Comparison of ENCODE assay signal across 17 cellular contexts in the genomic region with DNA sequence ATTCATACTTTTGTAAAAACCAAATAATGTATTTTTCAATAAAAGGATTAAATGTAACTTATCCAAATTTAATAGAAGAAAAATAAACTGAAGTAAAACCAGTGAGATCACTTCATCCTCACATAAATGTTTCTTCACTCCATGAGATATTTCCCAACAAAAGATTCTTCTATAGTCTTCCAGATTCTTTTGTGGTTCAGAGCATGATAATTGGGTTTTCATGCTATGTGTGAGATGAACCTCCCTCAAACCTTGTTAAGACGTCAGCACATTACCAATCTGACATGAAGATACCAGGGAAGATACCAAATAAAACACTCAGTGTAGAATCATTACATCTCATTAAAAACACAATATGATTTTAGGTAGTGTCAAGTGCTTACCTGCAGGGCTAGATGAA.
DNase-seq lines count a peak whose midpoint lies in the region; ATAC-seq and TF ChIP-seq lines count a peak whose summit lies in the region.
"Had no signal": no experiment of that assay in that cellular context is flagged by ENCODE, and none has a peak within 500 bp of the region (broad histone marks: within the 10 kb centered on the region; RNA-seq: fewer than 3 reads in every experiment).

No MANE protein-coding gene starts in this region.

- H3K9me2 ChIP-seq in Karpas-422 (replicated peaks; ENCODE audit: insufficient read depth, low read length) = no peaks in the 10 kb centered on the region

- no peak overlapping the region for H3K4me2 ChIP-seq in Karpas-422 (ENCODE audit: low read depth, low read length, poor library complexity, severe bottlenecking)
- H3K4me2 ChIP-seq: A549, BLaER1 had no signal

- no peaks in the 10 kb centered on the region for H3K4me1 ChIP-seq in Karpas-422 (ENCODE audit: low read length)
- H3K4me1 ChIP-seq: A549, BLaER1, Caco-2 had no signal

- H2AFZ ChIP-seq in Karpas-422 (ENCODE audit: low read length) = no peak overlapping the region
- H2AFZ ChIP-seq: GM23248 had no signal

- no peaks in the 10 kb centered on the region for H3K9me3 ChIP-seq in Karpas-422 (ENCODE audit: low read length)
- H3K9me3 ChIP-seq: A549, BLaER1 had no signal

- ATAC-seq in GM21619 (IDR thresholded peaks at IDR 0.05; ENCODE audit: unreplicated experiment) = no peak
- ATAC-seq: A549 had no signal

- in situ Hi-C loops in astrocyte of the cerebellum (cut with HindIII; ENCODE audit: low sequenced_read_pairs) = no loop called here

- no peaks in the 10 kb centered on the region for H3K79me2 ChIP-seq in Karpas-422 (ENCODE audit: low read length)

- H3K36me3 ChIP-seq in Karpas-422 (ENCODE audit: insufficient read depth, low read length) = no peaks in the 10 kb centered on the region
- H3K36me3 ChIP-seq: BLaER1 had no signal

- no peak overlapping the region for H3K9ac ChIP-seq in Karpas-422 (ENCODE audit: low read length)
- H3K9ac ChIP-seq: BLaER1, GM23248 had no signal

- TF ChIP-seq CTCF in astrocyte of the cerebellum (IDR thresholded peaks at IDR 0.05; ENCODE audit: low read depth, low read length, missing control alignments) (no peak), fibroblast of mammary gland (conservative IDR thresholded peaks at IDR 0.05; ENCODE audit: control insufficient read depth, insufficient read depth, low read depth, low read length) (no peak)

- no peak overlapping the region for H3K4me3 ChIP-seq in astrocyte of the cerebellum (ENCODE audit: low read depth, low read length)
- H3K4me3 ChIP-seq in fibroblast of mammary gland (ENCODE audit: control insufficient read depth, low read depth, low read length) = no peak overlapping the region
- no peak overlapping the region for H3K4me3 ChIP-seq in Karpas-422 (ENCODE audit: low read length)
- H3K4me3 ChIP-seq: A549, BLaER1, GM23248 had no signal

- intact Hi-C loops in posterior cingulate gyrus (cut with DNase I) = no loop called here

- peak; percentile 8 for DNase-seq in RPMI7951 (ENCODE audit: low read depth)
- peak; percentile 49 for DNase-seq in astrocyte of the cerebellum (ENCODE audit: low read depth)
- peak; percentile 35 for DNase-seq in fibroblast of mammary gland (ENCODE audit: low read depth)
- no peak for DNase-seq in stimulated activated naive CD4-positive, alpha-beta T cell (lab: John Stamatoyannopoulos, UW)
- DNase-seq in Karpas-422 = no peak
- DNase-seq in posterior cingulate gyrus = no peak
- DNase-seq: AML-193; Caco-2; CD8-positive, alpha-beta memory T cell; DMS53; GF-D8; GM23248; H7 had no signal

- H4K20me1 ChIP-seq in Karpas-422 (ENCODE audit: insufficient read depth, low read depth, low read length) = no peaks in the 10 kb centered on the region
- H4K20me1 ChIP-seq: BLaER1 had no signal

- no peaks in the 10 kb centered on the region for H3K27me3 ChIP-seq in Karpas-422 (ENCODE audit: low read length)
- H3K27me3 ChIP-seq: BLaER1 had no signal

- no peak overlapping the region for H3K27ac ChIP-seq in Karpas-422 (ENCODE audit: low read length)
- H3K27ac ChIP-seq: A549, BLaER1, GM23248, HL-60 had no signal

Comparison
In these comparisons a context has a peak if more than half of its experiments do, and no peak if none do; other contexts are left out.
1. DNase-seq: peak in RPMI7951 (single experiment), astrocyte of the cerebellum (single experiment) and fibroblast of mammary gland (single experiment); none in stimulated activated naive CD4-positive, alpha-beta T cell (0 of 6), Karpas-422 (single experiment) and posterior cingulate gyrus (0 of 10).